Comparison of ENCODE assay signal across 2 cellular contexts in the genomic region with DNA sequence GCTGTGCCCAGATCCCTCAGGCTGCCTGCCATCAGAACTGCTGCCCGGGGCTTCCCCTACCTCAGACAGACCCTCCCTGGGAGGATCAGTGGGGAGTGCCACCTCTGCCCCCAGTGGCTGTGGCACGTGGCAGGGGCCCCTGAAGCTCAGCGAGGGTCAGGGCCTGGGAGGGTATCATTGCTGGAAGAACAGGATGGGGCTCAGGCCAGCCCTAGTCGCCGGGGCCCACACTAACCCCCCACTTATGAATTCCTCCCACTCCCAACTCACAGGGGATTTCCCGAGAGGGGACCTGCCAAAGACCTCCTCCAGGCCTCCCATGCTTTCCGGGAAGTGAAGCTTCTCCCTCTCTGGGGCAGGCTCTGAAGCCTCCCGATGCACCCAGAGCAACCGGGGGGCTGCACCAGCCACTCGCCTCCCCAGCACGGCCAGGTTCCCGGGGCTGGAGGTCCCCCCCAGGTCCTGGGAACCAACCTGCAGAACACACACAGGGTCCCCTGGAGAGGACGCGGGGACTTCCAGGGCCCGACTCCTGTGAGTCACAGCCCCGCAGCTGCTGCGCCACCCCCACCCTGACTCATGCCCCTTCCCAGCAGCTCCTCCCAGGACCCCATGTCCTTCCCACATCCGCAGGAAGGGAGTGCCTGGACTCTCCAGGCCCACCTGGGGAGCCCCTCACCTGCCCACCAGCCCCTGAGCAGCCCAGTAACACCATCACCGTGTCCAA.
A peak's percentile ranks its signal among the peaks of the same experiment; 100 is the strongest.
TF ChIP-seq lines count a peak whose summit lies in the region.

No MANE protein-coding gene starts in this region.

TF ChIP-seq in GM12891, 5 proteins besides CTCF, POLR2A, EP300 and RAD21:
- TF ChIP-seq PAX5 (IDR thresholded peaks at IDR 0.05; ENCODE audit: insufficient read depth, low read length, severe bottlenecking) (no peak), POLR2AphosphoS5 (IDR thresholded peaks at IDR 0.05; ENCODE audit: low read depth, low read length) (no peak), POU2F2 (IDR thresholded peaks at IDR 0.05; ENCODE audit: low read depth, low read length) (no peak), SPI1 (IDR thresholded peaks at IDR 0.05; ENCODE audit: low read depth, low read length) (no peak), TAF1 (IDR thresholded peaks at IDR 0.05; ENCODE audit: low read depth, low read length) (no peak)

TF ChIP-seq in SK-N-SH, 30 proteins besides CTCF, POLR2A, EP300 and RAD21:
- TF ChIP-seq FOSL2 (IDR thresholded peaks at IDR 0.05; ENCODE audit: borderline replicate concordance, low read depth) (peak; percentile 98), ELF1 (IDR thresholded peaks at IDR 0.05) (0 out of 2 replicates have a peak, but pooled peaks have one; percentile 25), FOXM1 (IDR thresholded peaks at IDR 0.05; ENCODE audit: low read depth) (no peak), RXRA (IDR thresholded peaks at IDR 0.05; ENCODE audit: borderline replicate concordance, low read depth) (no peak), YY1 (IDR thresholded peaks at IDR 0.05; ENCODE audit: low read depth) (no peak), GABPA (IDR thresholded peaks at IDR 0.05; ENCODE audit: low read depth) (0 out of 2 replicates have a peak, but pooled peaks have one; percentile 15), POLR2AphosphoS5 (IDR thresholded peaks at IDR 0.05; ENCODE audit: low read depth, low read length) (peak; percentile 34), MXI1 (IDR thresholded peaks at IDR 0.05; ENCODE audit: low read depth, low read length) (no peak), NRF1 (IDR thresholded peaks at IDR 0.05; ENCODE audit: low read depth, low read length) (no peak), TCF12 (IDR thresholded peaks at IDR 0.05) (peak; percentile 77), JUND (IDR thresholded peaks at IDR 0.05) (peak; percentile 90), EZH2phosphoT487 (IDR thresholded peaks at IDR 0.05; ENCODE audit: borderline replicate concordance, low read depth) (no peak), FOXJ3 (CRISPR knock-in tag; IDR thresholded peaks at IDR 0.05) (no peak), SIN3A (IDR thresholded peaks at IDR 0.05; ENCODE audit: borderline replicate concordance, low read depth, low read length) (no peak; the same call in 1 of the 2 replicates), CHD2 (IDR thresholded peaks at IDR 0.05; ENCODE audit: low read length, partially characterized antibody) (peak; percentile 3), TAF1 (IDR thresholded peaks at IDR 0.05; ENCODE audit: borderline replicate concordance, low read depth, low read length) (no peak; the same call in 1 of the 2 replicates), USF2 (IDR thresholded peaks at IDR 0.05; ENCODE audit: borderline replicate concordance, low read depth, low read length) (no peak), TEAD4 (IDR thresholded peaks at IDR 0.05; ENCODE audit: borderline replicate concordance, insufficient read depth) (no peak), GATA2 (CRISPR knock-in tag; IDR thresholded peaks at IDR 0.05) (no peak)
- TF ChIP-seq, protein P1, sequence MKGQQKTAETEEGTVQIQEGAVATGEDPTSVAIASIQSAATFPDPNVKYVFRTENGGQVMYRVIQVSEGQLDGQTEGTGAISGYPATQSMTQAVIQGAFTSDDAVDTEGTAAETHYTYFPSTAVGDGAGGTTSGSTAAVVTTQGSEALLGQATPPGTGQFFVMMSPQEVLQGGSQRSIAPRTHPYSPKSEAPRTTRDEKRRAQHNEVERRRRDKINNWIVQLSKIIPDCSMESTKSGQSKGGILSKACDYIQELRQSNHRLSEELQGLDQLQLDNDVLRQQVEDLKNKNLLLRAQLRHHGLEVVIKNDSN (IDR thresholded peaks at IDR 0.05; ENCODE audit: borderline replicate concordance, low read depth), result no peak
- TF ChIP-seq, protein P2, sequence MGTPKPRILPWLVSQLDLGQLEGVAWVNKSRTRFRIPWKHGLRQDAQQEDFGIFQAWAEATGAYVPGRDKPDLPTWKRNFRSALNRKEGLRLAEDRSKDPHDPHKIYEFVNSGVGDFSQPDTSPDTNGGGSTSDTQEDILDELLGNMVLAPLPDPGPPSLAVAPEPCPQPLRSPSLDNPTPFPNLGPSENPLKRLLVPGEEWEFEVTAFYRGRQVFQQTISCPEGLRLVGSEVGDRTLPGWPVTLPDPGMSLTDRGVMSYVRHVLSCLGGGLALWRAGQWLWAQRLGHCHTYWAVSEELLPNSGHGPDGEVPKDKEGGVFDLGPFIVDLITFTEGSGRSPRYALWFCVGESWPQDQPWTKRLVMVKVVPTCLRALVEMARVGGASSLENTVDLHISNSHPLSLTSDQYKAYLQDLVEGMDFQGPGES (IDR thresholded peaks at IDR 0.05; ENCODE audit: low read depth, low read length), result no peak
- TF ChIP-seq, protein P3, sequence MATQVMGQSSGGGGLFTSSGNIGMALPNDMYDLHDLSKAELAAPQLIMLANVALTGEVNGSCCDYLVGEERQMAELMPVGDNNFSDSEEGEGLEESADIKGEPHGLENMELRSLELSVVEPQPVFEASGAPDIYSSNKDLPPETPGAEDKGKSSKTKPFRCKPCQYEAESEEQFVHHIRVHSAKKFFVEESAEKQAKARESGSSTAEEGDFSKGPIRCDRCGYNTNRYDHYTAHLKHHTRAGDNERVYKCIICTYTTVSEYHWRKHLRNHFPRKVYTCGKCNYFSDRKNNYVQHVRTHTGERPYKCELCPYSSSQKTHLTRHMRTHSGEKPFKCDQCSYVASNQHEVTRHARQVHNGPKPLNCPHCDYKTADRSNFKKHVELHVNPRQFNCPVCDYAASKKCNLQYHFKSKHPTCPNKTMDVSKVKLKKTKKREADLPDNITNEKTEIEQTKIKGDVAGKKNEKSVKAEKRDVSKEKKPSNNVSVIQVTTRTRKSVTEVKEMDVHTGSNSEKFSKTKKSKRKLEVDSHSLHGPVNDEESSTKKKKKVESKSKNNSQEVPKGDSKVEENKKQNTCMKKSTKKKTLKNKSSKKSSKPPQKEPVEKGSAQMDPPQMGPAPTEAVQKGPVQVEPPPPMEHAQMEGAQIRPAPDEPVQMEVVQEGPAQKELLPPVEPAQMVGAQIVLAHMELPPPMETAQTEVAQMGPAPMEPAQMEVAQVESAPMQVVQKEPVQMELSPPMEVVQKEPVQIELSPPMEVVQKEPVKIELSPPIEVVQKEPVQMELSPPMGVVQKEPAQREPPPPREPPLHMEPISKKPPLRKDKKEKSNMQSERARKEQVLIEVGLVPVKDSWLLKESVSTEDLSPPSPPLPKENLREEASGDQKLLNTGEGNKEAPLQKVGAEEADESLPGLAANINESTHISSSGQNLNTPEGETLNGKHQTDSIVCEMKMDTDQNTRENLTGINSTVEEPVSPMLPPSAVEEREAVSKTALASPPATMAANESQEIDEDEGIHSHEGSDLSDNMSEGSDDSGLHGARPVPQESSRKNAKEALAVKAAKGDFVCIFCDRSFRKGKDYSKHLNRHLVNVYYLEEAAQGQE (IDR thresholded peaks at IDR 0.05; ENCODE audit: low read depth, low read length), result peak; percentile 7; the same call in 1 of the 2 replicates
- TF ChIP-seq, protein P4, sequence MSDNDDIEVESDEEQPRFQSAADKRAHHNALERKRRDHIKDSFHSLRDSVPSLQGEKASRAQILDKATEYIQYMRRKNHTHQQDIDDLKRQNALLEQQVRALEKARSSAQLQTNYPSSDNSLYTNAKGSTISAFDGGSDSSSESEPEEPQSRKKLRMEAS (IDR thresholded peaks at IDR 0.05; ENCODE audit: low read depth), result peak; percentile 15
